Comparison of ENCODE assay signal across 19 cellular contexts in genomic region chr3:33490641-33491241, GRCh38. TPM values are rescaled to one million over a fixed set of nuclear protein-coding genes. Genes with fewer than 3 reads are reported as not detected.
A peak's percentile ranks its signal among the peaks of the same experiment; 100 is the strongest.
DNase-seq lines count a peak whose midpoint lies in the region; ATAC-seq, FAIRE-seq and TF ChIP-seq lines count a peak whose summit lies in the region.
"Had no signal": no experiment of that assay in that cellular context is flagged by ENCODE, and none has a peak within 500 bp of the region (broad histone marks: within the 10 kb centered on the region; RNA-seq: fewer than 3 reads in every experiment).

No MANE protein-coding gene starts in this region.

- H4K20me1 ChIP-seq in GM12878 (ENCODE audit: control insufficient read depth, insufficient read depth), result no peaks in the 10 kb centered on the region

- no peaks in the 10 kb centered on the region for H3K79me2 ChIP-seq in GM12878 (ENCODE audit: control insufficient read depth, insufficient read depth, low read length)

- TF ChIP-seq EP300 in GM12878 (IDR thresholded peaks at IDR 0.05; ENCODE audit: borderline replicate concordance in 1 of 2, control insufficient read depth in 1 of 2, low read depth in 2 of 2, low read length in 2 of 2), result no peak

- H3K9ac ChIP-seq in GM12878 (ENCODE audit: control insufficient read depth, insufficient read depth, low read length), result no peak overlapping the region
- H3K9ac ChIP-seq: KMS-11 had no signal

- ATAC-seq in HG02885 (IDR thresholded peaks at IDR 0.05; ENCODE audit: poor library complexity, unreplicated experiment), result peak; percentile 56
- ATAC-seq in GM12878, result peak; percentile 23
- peak; percentile 20 for ATAC-seq in stimulated activated memory B cell treated with anti-CD40 and anti-IgM and Interleukin-4, amounts not matched to agents 10 μg/mL and 1 μg/mL and 100 μg/mL, for 72 hours
- ATAC-seq in HG02840 (IDR thresholded peaks at IDR 0.05; ENCODE audit: low FRiP score, unreplicated experiment), result no peak
- no peak for ATAC-seq in Right ventricle myocardium superior (ENCODE audit: poor library complexity)
- ATAC-seq: right cardiac atrium had no signal

- H3K4me3 Mint-ChIP-seq in stimulated activated memory B cell treated with anti-CD40 and anti-IgM and Interleukin-4, amounts not matched to agents 10 μg/mL and 1 μg/mL and 100 μg/mL, for 72 hours, result no peak overlapping the region

- H3K27ac Mint-ChIP-seq in stimulated activated memory B cell treated with anti-CD40 and anti-IgM and Interleukin-4, amounts not matched to agents 10 μg/mL and 1 μg/mL and 100 μg/mL, for 72 hours, result no peak overlapping the region

- peaks cover 12% of the 10 kb centered on the region for H3K36me3 Mint-ChIP-seq in stimulated activated memory B cell treated with anti-CD40 and anti-IgM and Interleukin-4, amounts not matched to agents 10 μg/mL and 1 μg/mL and 100 μg/mL, for 72 hours

- H3K4me1 Mint-ChIP-seq in stimulated activated memory B cell treated with anti-CD40 and anti-IgM and Interleukin-4, amounts not matched to agents 10 μg/mL and 1 μg/mL and 100 μg/mL, for 72 hours, result peaks cover 15% of the 10 kb centered on the region

- CTCF ChIA-PET in GM12878 (lab: Yijun Ruan, JAX), result interaction anchor here (0.6 kb wide), 1 partner anchor 15 kb away, joined by 3 read pairs; no protein-coding TSS in a partner anchor

- H3K27me3 Mint-ChIP-seq in stimulated activated memory B cell treated with anti-CD40 and anti-IgM and Interleukin-4, amounts not matched to agents 10 μg/mL and 1 μg/mL and 100 μg/mL, for 72 hours, result no peaks in the 10 kb centered on the region

- H3K4me2 ChIP-seq in GM12878 (ENCODE audit: control insufficient read depth, insufficient read depth), result no peak overlapping the region; the same call in 1 of the 2 replicates
- H3K4me2 ChIP-seq: KMS-11 had no signal

- POLR2A ChIA-PET in GM12878 (lab: Charles Lee), result no interaction called here

- SMC1A ChIA-PET in GM12878 (lab: Charles Lee; ENCODE audit: uncharacterized antibody, unreplicated experiment), result no interaction called here

- intact Hi-C loops in GM12878 (cut with micrococcal nuclease; ENCODE audit: unreplicated experiment) (no loop called here), Right ventricle myocardium superior (cut with DNase I) (no loop called here)

- H3K9me3 Mint-ChIP-seq in stimulated activated memory B cell treated with anti-CD40 and anti-IgM and Interleukin-4, amounts not matched to agents 10 μg/mL and 1 μg/mL and 100 μg/mL, for 72 hours, result peaks cover 6% of the 10 kb centered on the region

- no peaks in the 10 kb centered on the region for H3K36me3 ChIP-seq in GM12878 (ENCODE audit: control insufficient read depth in 2 of 2, insufficient read depth in 2 of 2, low read length in 1 of 2)
- H3K36me3 ChIP-seq: transverse colon had no signal

- TF ChIP-seq RAD21 in GM12878 (IDR thresholded peaks at IDR 0.05; ENCODE audit: insufficient read depth, low read depth, low read length), result no peak

- in situ Hi-C loops in GM12878 (cut with MboI), result no loop called here

- DNase-seq in NCI-H524 (lab: John Stamatoyannopoulos, UW), result peak; percentile 3 to 29
- DNase-seq in NCI-H524 treated with DMSO at 0.1 percent for 48 hours (lab: John Stamatoyannopoulos, UW), result no peak
- no peak for DNase-seq in GM12878 (ENCODE audit: low read depth, low spot score)
- DNase-seq in Right ventricle myocardium superior, result no peak
- DNase-seq in NCI-H446 (lab: John Stamatoyannopoulos, UW), result no peak
- DNase-seq: activated CD4-positive, alpha-beta T cell treated with anti-CD3 and anti-CD28 coated beads, Interleukin-2, amount 50 U/mL, for 48 hours; COR-L47; HCEC 1CT; mesenchymal stem cell; NCI-H1694 treated with DMSO at 0.1 percent for 48 hours; right cardiac atrium; stimulated activated CD4-positive, alpha-beta T cell treated with anti-CD3 and anti-CD28 coated beads, Interleukin-2, amount 100 ng/mL, for 48 hours; T-helper 9 cell; transverse colon had no signal

- no peak for TF ChIP-seq CTCF in GM12878 (IDR thresholded peaks at IDR 0.05 in 2 of 3, conservative IDR thresholded peaks at IDR 0.05 in 1 of 3; ENCODE audit: control insufficient read depth in 2 of 3, extremely low read depth in 1 of 3, insufficient read depth in 1 of 3, low read depth in 3 of 3, low read length in 3 of 3)

- H3K9me3 ChIP-seq in GM12878 (replicated peaks; ENCODE audit: control insufficient read depth, insufficient read depth, low read length), result no peaks in the 10 kb centered on the region
- H3K9me3 ChIP-seq: transverse colon had no signal

- H3K27me3 ChIP-seq in GM12878 (replicated peaks in 1 of 2; ENCODE audit: control insufficient read depth in 2 of 2, insufficient read depth in 2 of 2, low read length in 1 of 2), result no peaks in the 10 kb centered on the region
- H3K27me3 ChIP-seq: transverse colon had no signal

- no peak for FAIRE-seq in GM12878 (lab: Jason Lieb, UNC)

- no peak overlapping the region for H3K27ac ChIP-seq in GM12878 (ENCODE audit: control insufficient read depth, insufficient read depth)
- H3K27ac ChIP-seq: HL-60, KMS-11, transverse colon had no signal

- peaks cover 5% of the 10 kb centered on the region; the same call in 1 of the 2 replicates for H3K4me1 ChIP-seq in GM12878 (ENCODE audit: control insufficient read depth, insufficient read depth, low read length)
- H3K4me1 ChIP-seq: transverse colon had no signal

- H3K4me3 ChIP-seq in GM12878, result no peak overlapping the region
- H3K4me3 ChIP-seq: transverse colon had no signal

- no peak overlapping the region for H2AFZ ChIP-seq in GM12878 (ENCODE audit: control insufficient read depth, low read depth, low read length)

- RAD21 ChIA-PET in GM12878 (lab: Charles Lee; ENCODE audit: unreplicated experiment), result no interaction called here

- TF ChIP-seq POLR2A in GM12878 (IDR thresholded peaks at IDR 0.05; ENCODE audit: low read depth, low read length), result no peak

- no TSS peak for BruUV-seq in GM12878 (replicated peaks; lab: Mats Ljungman, UMichigan)

TF ChIP-seq in GM12878, 131 proteins besides CTCF, POLR2A, EP300 and RAD21 (continues in another document):
- no peak for TF ChIP-seq TCF12 (IDR thresholded peaks at IDR 0.05; ENCODE audit: low read depth, low read length)
- TF ChIP-seq ZNF384 (IDR thresholded peaks at IDR 0.05; ENCODE audit: borderline replicate concordance, low read depth, low read length), result no peak
- TF ChIP-seq ELK1 (IDR thresholded peaks at IDR 0.05; ENCODE audit: low read depth, low read length), result no peak
- no peak for TF ChIP-seq HSF1 (IDR thresholded peaks at IDR 0.05; ENCODE audit: low read depth, low read length)
- no peak for TF ChIP-seq PAX8 (IDR thresholded peaks at IDR 0.05)
- TF ChIP-seq ZNF622 (IDR thresholded peaks at IDR 0.05), result no peak

RNA-seq across cellular contexts. Expression of gene UBP1, which starts 50.5 kb away (rescaled TPM):
- total RNA-seq in GM12878 (2013; cell fraction: nucleolus; rRNA removed), result 186 and 190 TPM in 2 replicates
- 55.7 and 60.4 TPM in 2 replicates for total RNA-seq in GM12878 (2014; rRNA removed)
- total RNA-seq in GM12878 (2014; rRNA removed; fragmentation: Illumina TruSeq; extraction: Trizol), result 44.3 and 49.0 TPM in 2 replicates
- 58.5 and 69.1 TPM in 2 replicates for total RNA-seq in GM12878 (2021)
- 30.4 TPM for polyA plus RNA-seq in GM12878 (2011; ENCODE audit: low read depth)
- polyA plus RNA-seq in GM12878 (2011; rRNA removed), result 89.3 and 98.6 TPM in 2 replicates
- polyA plus RNA-seq in GM12878 (2011; cell fraction: cytosol; rRNA removed), result 50.6 and 51.8 TPM in 2 replicates
- polyA plus RNA-seq in GM12878 (2011; cell fraction: nucleus; rRNA removed), result 218 and 240 TPM in 2 replicates
- 41.9 and 43.7 TPM in 2 replicates for polyA plus RNA-seq in GM12878 (2012)
- polyA plus RNA-seq in GM12878 (2014; fragmentation: Illumina TruSeq; extraction: Trizol), result 93.6 and 110 TPM in 2 replicates
- polyA plus RNA-seq in GM12878 (2014; fragmentation: Nextera tagmentation; extraction: Ambion mirVana), result 10 to 100 TPM in 1 of 2 experiments, 1 to 10 TPM in 1; 9.8 to 14.4 TPM
- 77.9 and 80.1 TPM in 2 replicates for polyA plus RNA-seq in GM12878 (2014; rRNA removed)
- 10 to 100 TPM in 1 of 2 experiments, 1 to 10 TPM in 1; 9.3 to 15.0 TPM for polyA plus RNA-seq in GM12878 (2016; fragmentation: Nextera tagmentation; extraction: Ambion mirVana)
- polyA minus RNA-seq in GM12878 (2011; rRNA and poly(A)+ RNA removed), result 58.3 and 102 TPM in 2 replicates
- 18.8 and 30.7 TPM in 2 replicates for polyA minus RNA-seq in GM12878 (2011; cell fraction: cytosol; rRNA and poly(A)+ RNA removed)
- polyA minus RNA-seq in GM12878 (2011; cell fraction: nucleus; rRNA and poly(A)+ RNA removed), result 62.7 and 83.5 TPM in 2 replicates
- 36.6 TPM for total RNA-seq in Right ventricle myocardium superior

Comparison
In these comparisons a context has a peak if more than half of its experiments do, and no peak if none do; other contexts are left out.
1. DNase-seq: peak in NCI-H524 (2 of 2); none in NCI-H524 treated with DMSO at 0.1 percent for 48 hours (single experiment), GM12878 (single experiment), Right ventricle myocardium superior (single experiment) and NCI-H446 (0 of 2).
2. ATAC-seq: peak in HG02885 (single experiment), GM12878 (single experiment) and stimulated activated memory B cell treated with anti-CD40 and anti-IgM and Interleukin-4, amounts not matched to agents 10 μg/mL and 1 μg/mL and 100 μg/mL, for 72 hours (single experiment); none in HG02840 (single experiment) and Right ventricle myocardium superior (single experiment).